Comparison of ENCODE assay signal across 2 cellular contexts in genomic region chr5:135537745-135538144, GRCh38.
TF ChIP-seq lines count a peak whose summit lies in the region.

No MANE protein-coding gene starts in this region.

TF ChIP-seq in GM23338, 12 proteins besides CTCF, POLR2A, EP300 and RAD21:
- TF ChIP-seq EZH2 (IDR thresholded peaks at IDR 0.05; ENCODE audit: low read depth, unreplicated experiment) (peak; percentile 43), EZH2phosphoT487 (IDR thresholded peaks at IDR 0.05; ENCODE audit: unreplicated experiment) (no peak)

TF ChIP-seq in K562, 482 proteins besides CTCF, POLR2A, EP300 and RAD21:
- no peak for TF ChIP-seq GMEB1 (CRISPR knock-in tag; IDR thresholded peaks at IDR 0.05)
- TF ChIP-seq PKNOX1 (IDR thresholded peaks at IDR 0.05) = peak; percentile 42; the same call in 1 of the 2 replicates
